2 cellular contexts compared by ENCODE assay signal in genomic region chr22:37425800-37426531, GRCh38.
TF ChIP-seq lines count a peak whose summit lies in the region.

No MANE protein-coding gene starts in this region.

TF ChIP-seq in A549, 52 proteins besides CTCF, POLR2A, EP300 and RAD21:
- no peak for TF ChIP-seq BCL3 (IDR thresholded peaks at IDR 0.05)
- no peak for TF ChIP-seq TP53 (CRISPR knock-in tag; IDR thresholded peaks at IDR 0.05)
- no peak for TF ChIP-seq RCOR1 (IDR thresholded peaks at IDR 0.05; ENCODE audit: low read depth, low read length)
- TF ChIP-seq EHMT2 (IDR thresholded peaks at IDR 0.05; ENCODE audit: low read depth), result no peak
- TF ChIP-seq USF2 (IDR thresholded peaks at IDR 0.05), result no peak
- no peak for TF ChIP-seq PBX3 (IDR thresholded peaks at IDR 0.05)
- no peak for TF ChIP-seq NR3C1 (IDR thresholded peaks at IDR 0.05)
- TF ChIP-seq HOXB5 (CRISPR knock-in tag; IDR thresholded peaks at IDR 0.05), result no peak
- no peak for TF ChIP-seq JUNB (IDR thresholded peaks at IDR 0.05)
- no peak for TF ChIP-seq NPAS2 (CRISPR knock-in tag; IDR thresholded peaks at IDR 0.05; ENCODE audit: borderline replicate concordance)
- no peak for TF ChIP-seq MAFK (IDR thresholded peaks at IDR 0.05; ENCODE audit: partially characterized antibody)
- no peak for TF ChIP-seq HMGXB4 (CRISPR knock-in tag; IDR thresholded peaks at IDR 0.05; ENCODE audit: borderline replicate concordance)
- no peak for TF ChIP-seq NFE2L2 (conservative IDR thresholded peaks at IDR 0.05; ENCODE audit: low read length)

TF ChIP-seq in HEK293, 187 proteins besides CTCF, POLR2A, EP300 and RAD21:
- TF ChIP-seq ZBTB10 (tag by site-specific recombination; IDR thresholded peaks at IDR 0.05) (no peak), SCRT1 (tag by site-specific recombination; IDR thresholded peaks at IDR 0.05; ENCODE audit: borderline replicate concordance) (peak; percentile 57; the same call in 1 of the 2 replicates), KLF8 (tag by site-specific recombination; IDR thresholded peaks at IDR 0.05) (peak; percentile 35; the same call in 1 of the 2 replicates), ZFHX2 (tag by site-specific recombination; conservative IDR thresholded peaks at IDR 0.05) (peak; percentile 29), ZNF184 (tag by site-specific recombination; IDR thresholded peaks at IDR 0.05) (no peak), SCRT2 (tag by site-specific recombination; IDR thresholded peaks at IDR 0.05) (peak; percentile 82), ZNF600 (tag by site-specific recombination; IDR thresholded peaks at IDR 0.05) (0 out of 2 replicates have a peak, but pooled peaks have one; percentile 10), MEIS1 (CRISPR knock-in tag; IDR thresholded peaks at IDR 0.05; ENCODE audit: borderline replicate concordance) (no peak), ZNF426 (tag by site-specific recombination; IDR thresholded peaks at IDR 0.05) (no peak), PRDM10 (tag by site-specific recombination; IDR thresholded peaks at IDR 0.05) (0 out of 2 replicates have a peak, but pooled peaks have one; percentile 31), ZIC2 (tag by site-specific recombination; IDR thresholded peaks at IDR 0.05) (0 out of 2 replicates have a peak, but pooled peaks have one; percentile 26), ZNF423 (tag by site-specific recombination; IDR thresholded peaks at IDR 0.05) (no peak), ZNF223 (tag by site-specific recombination; IDR thresholded peaks at IDR 0.05) (no peak), PATZ1 (tag by site-specific recombination; IDR thresholded peaks at IDR 0.05) (no peak), ZNF561 (tag by site-specific recombination; IDR thresholded peaks at IDR 0.05; ENCODE audit: borderline replicate concordance) (no peak), ZFP69B (tag by site-specific recombination; IDR thresholded peaks at IDR 0.05) (no peak), ZSCAN4 (tag by site-specific recombination; IDR thresholded peaks at IDR 0.05) (peak; percentile 77), ZNF747 (tag by site-specific recombination; IDR thresholded peaks at IDR 0.05) (no peak), ZNF585B (tag by site-specific recombination; IDR thresholded peaks at IDR 0.05) (no peak), ELK4 (IDR thresholded peaks at IDR 0.05; ENCODE audit: borderline replicate concordance, low read depth, low read length) (no peak), ZNF510 (tag by site-specific recombination; IDR thresholded peaks at IDR 0.05; ENCODE audit: insufficient replicate concordance) (no peak), GLIS1 (tag by site-specific recombination; IDR thresholded peaks at IDR 0.05) (peak; percentile 30; the same call in 1 of the 2 replicates)
